In the genomic region with DNA sequence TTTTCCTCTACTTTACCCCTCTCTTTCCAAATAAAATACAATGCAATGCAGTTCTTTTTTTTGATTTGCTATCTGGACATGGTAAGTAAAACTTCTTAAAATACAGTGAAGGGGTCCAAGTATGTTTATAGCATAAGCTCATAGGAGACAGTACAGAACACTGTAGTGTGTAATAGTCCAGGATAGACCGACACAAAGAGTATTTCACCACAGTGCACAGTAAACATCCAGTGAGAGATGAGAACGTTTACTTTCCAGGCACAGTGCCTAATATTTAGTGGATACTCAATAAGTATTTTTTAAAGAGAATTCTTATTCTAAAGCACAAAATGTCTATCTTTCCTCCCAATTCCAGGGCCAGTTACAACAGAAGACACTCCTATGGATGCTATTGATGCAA, we compare ENCODE assay signal across 1 cellular context.
TF ChIP-seq lines count a peak whose summit lies in the region.

No MANE protein-coding gene starts in this region.

TF ChIP-seq in liver, 16 proteins besides CTCF, POLR2A, EP300 and RAD21 (continued from another document):
- TF ChIP-seq FOXA2 (IDR thresholded peaks at IDR 0.05) = peak; percentile 78
